Comparison of ENCODE assay signal across 1 cellular context in genomic region chr7:17487343-17487742, GRCh38.
TF ChIP-seq lines count a peak whose summit lies in the region.

No MANE protein-coding gene starts in this region.

TF ChIP-seq in GM23338, 12 proteins besides CTCF, POLR2A, EP300 and RAD21 (continued from another document):
- TF ChIP-seq ZNF462 (CRISPR knock-in tag; IDR thresholded peaks at IDR 0.05) = no peak
- TF ChIP-seq EZH2 (IDR thresholded peaks at IDR 0.05; ENCODE audit: low read depth, unreplicated experiment) = no peak
- TF ChIP-seq ETS1 (IDR thresholded peaks at IDR 0.05) = no peak
- no peak for TF ChIP-seq EZH2phosphoT487 (IDR thresholded peaks at IDR 0.05; ENCODE audit: unreplicated experiment)
- TF ChIP-seq ZNF331 (CRISPR knock-in tag; IDR thresholded peaks at IDR 0.05; ENCODE audit: low read depth) = no peak
- no peak for TF ChIP-seq NANOG (IDR thresholded peaks at IDR 0.05; ENCODE audit: borderline replicate concordance)
